Comparison of ENCODE assay signal across 11 cellular contexts in genomic region chr17:28738680-28739384, GRCh38. TPM values are rescaled to one million over a fixed set of nuclear protein-coding genes. Genes with fewer than 3 reads are reported as not detected.
A peak's percentile ranks its signal among the peaks of the same experiment; 100 is the strongest.
DNase-seq lines count a peak whose midpoint lies in the region; FAIRE-seq and TF ChIP-seq lines count a peak whose summit lies in the region.
"Had no signal": no experiment of that assay in that cellular context is flagged by ENCODE, and none has a peak within 500 bp of the region (broad histone marks: within the 10 kb centered on the region; RNA-seq: fewer than 3 reads in every experiment).

No MANE protein-coding gene starts in this region.

- no peak for TF ChIP-seq POLR2A in prostate gland (IDR thresholded peaks at IDR 0.05)

- CTCF ChIA-PET in activated naive CD4-positive, alpha-beta T cell treated with anti-CD3 and anti-CD28 coated beads, Interleukin-2, amount 10 ng/mL, durations not matched to agents 7 days and 5 days (lab: Charles Lee): interaction anchor here (1.7 kb wide), 1 partner anchor 13 kb away, joined by 6 read pairs; no protein-coding TSS in a partner anchor

- peaks cover 4% of the 10 kb centered on the region for H3K9me3 Mint-ChIP-seq in activated naive CD4-positive, alpha-beta T cell treated with anti-CD3 and anti-CD28 coated beads, Interleukin-2, amount 10 ng/mL, durations not matched to agents 7 days and 5 days

- no peaks in the 10 kb centered on the region for H3K27me3 Mint-ChIP-seq in activated naive CD4-positive, alpha-beta T cell treated with anti-CD3 and anti-CD28 coated beads, Interleukin-2, amount 10 ng/mL, durations not matched to agents 7 days and 5 days

- H4K20me1 ChIP-seq in MM.1S (ENCODE audit: insufficient read depth, low read length): no peaks in the 10 kb centered on the region

- H3K4me1 ChIP-seq in MM.1S (ENCODE audit: low read length) (peaks cover 23% of the 10 kb centered on the region), prostate gland (replicated peaks) (peaks cover 5% of the 10 kb centered on the region)

- 79% methylated on average over 10 of the region's 10 CpGs for WGBS in prostate gland

- no peak overlapping the region for H3K4me3 Mint-ChIP-seq in activated naive CD4-positive, alpha-beta T cell treated with anti-CD3 and anti-CD28 coated beads, Interleukin-2, amount 10 ng/mL, durations not matched to agents 7 days and 5 days

- no peaks in the 10 kb centered on the region for H3K9me2 ChIP-seq in MM.1S (replicated peaks; ENCODE audit: insufficient read depth, low read length)

- H3K4me3 ChIP-seq in MM.1S (ENCODE audit: low read length) (no peak overlapping the region), prostate gland (no peak overlapping the region)

- FAIRE-seq in GM18507 (lab: Jason Lieb, UNC): peak; percentile 83
- FAIRE-seq: G401.6, HepG2 had no signal

- no peak overlapping the region for H2AFZ ChIP-seq in MM.1S (ENCODE audit: low read length)

- H3F3A ChIP-seq in MM.1S (ENCODE audit: insufficient read depth, low read length): peaks cover 8% of the 10 kb centered on the region

- intact Hi-C loops in cardiac septum (cut with DNase I) (no loop called here), prostate gland (cut with DNase I) (no loop called here)

- H3K27ac Mint-ChIP-seq in activated naive CD4-positive, alpha-beta T cell treated with anti-CD3 and anti-CD28 coated beads, Interleukin-2, amount 10 ng/mL, durations not matched to agents 7 days and 5 days: peak overlapping the region; percentile 38

- peaks cover 25% of the 10 kb centered on the region for H3K4me1 Mint-ChIP-seq in activated naive CD4-positive, alpha-beta T cell treated with anti-CD3 and anti-CD28 coated beads, Interleukin-2, amount 10 ng/mL, durations not matched to agents 7 days and 5 days

- H3K79me2 ChIP-seq in MM.1S (ENCODE audit: low read length): no peaks in the 10 kb centered on the region

- H3K36me3 Mint-ChIP-seq in activated naive CD4-positive, alpha-beta T cell treated with anti-CD3 and anti-CD28 coated beads, Interleukin-2, amount 10 ng/mL, durations not matched to agents 7 days and 5 days: peaks cover 11% of the 10 kb centered on the region

- TF ChIP-seq CTCF in MM.1S (IDR thresholded peaks at IDR 0.05; ENCODE audit: low read length) (no peak), prostate gland (IDR thresholded peaks at IDR 0.05) (no peak)

- DNase-seq in GM18507 (ENCODE audit: extremely low spot score, insufficient read length, low read depth) (no peak), MM.1S (peak; percentile 40), DMS 273 treated with DMSO at 0.1 percent for 48 hours (lab: John Stamatoyannopoulos, UW) (no peak), cardiac septum (ENCODE audit: low spot score) (no peak), NCI-H2227 treated with DMSO at 0.1 percent for 48 hours (lab: John Stamatoyannopoulos, UW) (no peak), prostate gland (ENCODE audit: low spot score) (no peak)
- peak; percentile 37 for DNase-seq in activated naive CD4-positive, alpha-beta T cell treated with anti-CD3 and anti-CD28 coated beads, Interleukin-2, amount 10 ng/mL, durations not matched to agents 7 days and 5 days
- peak; percentile 56 to 88 for DNase-seq in stimulated activated CD4-positive, alpha-beta T cell treated with anti-CD3 and anti-CD28 coated beads, Interleukin-4, amount 100 ng/mL, for 4 hours
- DNase-seq: midbrain had no signal

- H3K27me3 ChIP-seq in MM.1S (replicated peaks; ENCODE audit: insufficient read depth, low read length) (no peaks in the 10 kb centered on the region), prostate gland (replicated peaks; ENCODE audit: insufficient read depth) (no peaks in the 10 kb centered on the region)

- no peak overlapping the region for H3K27ac ChIP-seq in MM.1S (ENCODE audit: low read length)
- H3K27ac ChIP-seq in prostate gland: no peak overlapping the region

- no peak overlapping the region for H3K4me2 ChIP-seq in MM.1S (ENCODE audit: low read depth, low read length)

- H3K9me3 ChIP-seq in MM.1S (replicated peaks; ENCODE audit: insufficient read depth, low read length) (no peaks in the 10 kb centered on the region), prostate gland (no peaks in the 10 kb centered on the region)

- no peak overlapping the region for H3K9ac ChIP-seq in MM.1S (ENCODE audit: low read length)

- H3K36me3 ChIP-seq in MM.1S (replicated peaks; ENCODE audit: insufficient read depth, low read length) (no peaks in the 10 kb centered on the region), prostate gland (peaks cover 0 to 3% of the 10 kb centered on the region in 2 donors)

RNA-seq across cellular contexts. Expression of gene TRAF4, which starts 5.0 kb away (rescaled TPM):
- total RNA-seq in cardiac septum: 2.8 TPM
- 10 to 100 TPM; 43.1 to 59.8 TPM for total RNA-seq in prostate gland

RNA-seq across cellular contexts. Expression of gene NEK8, which starts 10.2 kb away (rescaled TPM):
- total RNA-seq in cardiac septum (0.78 TPM), prostate gland (10 to 100 TPM in 1 of 2 donors, 1 to 10 TPM in 1; 5.1 to 13.2 TPM)

RNA-seq across cellular contexts. Expression of gene TLCD1, which starts 12.8 kb away (rescaled TPM):
- total RNA-seq in cardiac septum: 2.4 TPM
- 10 to 100 TPM in 1 of 2 donors, 1 to 10 TPM in 1; 5.3 to 19.6 TPM for total RNA-seq in prostate gland

RNA-seq across cellular contexts. Expression of gene RPL23A, which starts 19.0 kb away (rescaled TPM):
- 725 TPM for total RNA-seq in cardiac septum
- total RNA-seq in prostate gland: 100 to 1,000 TPM; 417 to 657 TPM

RNA-seq across cellular contexts. Expression of gene RAB34, which starts 21.2 kb away (rescaled TPM):
- total RNA-seq in cardiac septum (15.3 TPM), prostate gland (100 to 1,000 TPM; 165 to 181 TPM)

Comparison
In these comparisons a context has a peak if more than half of its experiments do, and no peak if none do; other contexts are left out.
1. DNase-seq: peak in MM.1S (single experiment), activated naive CD4-positive, alpha-beta T cell treated with anti-CD3 and anti-CD28 coated beads, Interleukin-2, amount 10 ng/mL, durations not matched to agents 7 days and 5 days (single experiment) and stimulated activated CD4-positive, alpha-beta T cell treated with anti-CD3 and anti-CD28 coated beads, Interleukin-4, amount 100 ng/mL, for 4 hours (2 of 2); none in GM18507 (single experiment), DMS 273 treated with DMSO at 0.1 percent for 48 hours (single experiment), cardiac septum (single experiment), NCI-H2227 treated with DMSO at 0.1 percent for 48 hours (single experiment) and prostate gland (single experiment).
2. RNA of gene TRAF4, which starts 5.0 kb away (total RNA-seq): 43.1 to 59.8 TPM in prostate gland; 2.8 TPM in cardiac septum (single experiment); every median in the first group is over 10 times any median in the second.